ENCODE assay signal across 19 cellular contexts in genomic region chr2:173869244-173869643, GRCh38.
"Had no signal": no experiment of that assay in that cellular context is flagged by ENCODE, and none has a peak within 500 bp of the region (broad histone marks: within the 10 kb centered on the region; RNA-seq: fewer than 3 reads in every experiment).

No MANE protein-coding gene starts in this region.

- DNase-seq: activated CD4-positive, alpha-beta T cell treated with anti-CD3 and anti-CD28 coated beads for 1 hour; activated CD4-positive, alpha-beta T cell treated with anti-CD3 and anti-CD28 coated beads, Interleukin-2, amount 50 U/mL, for 1 hour; activated CD8-positive, alpha-beta T cell treated with anti-CD3 and anti-CD28 coated beads, Interleukin-2, amount 10 ng/mL, durations not matched to agents 7 days and 5 days; activated gamma-delta T cell treated with Interleukin-2 at 50 U/mL for 16 hours; anterior cingulate cortex; body of pancreas; cortex of kidney; endodermal cell; esophagus squamous epithelium; gastrocnemius medialis; hippocampal formation; left ventricle myocardium superior; midbrain; natural killer cell; ovary; stimulated activated CD4-positive, alpha-beta T cell treated with anti-CD3 and anti-CD28 coated beads, Interleukin-2, amount 100 ng/mL, for 48 hours; stimulated activated CD8-positive, alpha-beta memory T cell treated with anti-CD3 and anti-CD28 coated beads, Interleukin-4, amount 100 ng/mL, for 48 hours; stimulated activated naive B cell treated with anti-CD40 and anti-IgM and Interleukin-4, amounts not matched to agents 10 μg/mL and 1 μg/mL and 100 μg/mL, for 72 hours; transverse colon had no signal

- ATAC-seq: activated CD8-positive, alpha-beta T cell treated with anti-CD3 and anti-CD28 coated beads, Interleukin-2, amount 10 ng/mL, durations not matched to agents 7 days and 5 days; body of pancreas; gastrocnemius medialis; left ventricle myocardium superior; natural killer cell had no signal
